In genomic region chr12:31951939-31952338, GRCh38 we compare ENCODE assay signal across 19 cellular contexts.
"Had no signal": no experiment of that assay in that cellular context is flagged by ENCODE, and none has a peak within 500 bp of the region (broad histone marks: within the 10 kb centered on the region; RNA-seq: fewer than 3 reads in every experiment).

No MANE protein-coding gene starts in this region.

- H3K4me3 Mint-ChIP-seq: activated CD4-positive, alpha-beta memory T cell treated with anti-CD3 and anti-CD28 coated beads, Interleukin-2, amount 10 ng/mL, durations not matched to agents 7 days and 5 days; activated naive CD8-positive, alpha-beta T cell treated with anti-CD3 and anti-CD28 coated beads for 36 hours; central memory CD8-positive, alpha-beta T cell; natural killer cell treated with Interleukin-12 subunit alpha and Interleukin-12 subunit beta and Interleukin-15 and Interleukin-18, amount 100 ng/mL, for 72 hours had no signal

- H3K27ac Mint-ChIP-seq: activated CD4-positive, alpha-beta memory T cell treated with anti-CD3 and anti-CD28 coated beads, Interleukin-2, amount 10 ng/mL, durations not matched to agents 7 days and 5 days had no signal

- H3K27me3 Mint-ChIP-seq: activated CD4-positive, alpha-beta memory T cell treated with anti-CD3 and anti-CD28 coated beads, Interleukin-2, amount 10 ng/mL, durations not matched to agents 7 days and 5 days; activated naive CD8-positive, alpha-beta T cell treated with anti-CD3 and anti-CD28 coated beads for 36 hours; central memory CD8-positive, alpha-beta T cell; natural killer cell treated with Interleukin-12 subunit alpha and Interleukin-12 subunit beta and Interleukin-15 and Interleukin-18, amount 100 ng/mL, for 72 hours had no signal

- ATAC-seq: left lobe of liver; natural killer cell treated with Interleukin-12 subunit alpha and Interleukin-12 subunit beta and Interleukin-15 and Interleukin-18, amount 100 ng/mL, for 72 hours had no signal

- DNase-seq: activated CD4-positive, alpha-beta memory T cell treated with anti-CD3 and anti-CD28 coated beads, Interleukin-2, amount 10 ng/mL, durations not matched to agents 7 days and 5 days; activated CD4-positive, alpha-beta T cell treated with anti-CD3 and anti-CD28 coated beads for 4 hours; activated CD8-positive, alpha-beta memory T cell treated with anti-CD3 and anti-CD28 coated beads, Interleukin-2, amount 50 U/mL, for 4 hours; activated gamma-delta T cell; activated naive CD8-positive, alpha-beta T cell treated with anti-CD3 and anti-CD28 coated beads for 36 hours; activated T-cell treated with anti-CD3 and anti-CD28 coated beads, Interleukin-2, amount 50 U/mL, for 48 hours; brain microvascular endothelial cell; effector CD4-positive, alpha-beta T cell; esophagus squamous epithelium; mammary epithelial cell; nucleus accumbens; stimulated activated CD4-positive, alpha-beta T cell treated with anti-CD3 and anti-CD28 coated beads, Interleukin-2, amount 100 ng/mL, for 48 hours; stimulated activated naive CD4-positive, alpha-beta T cell; substantia nigra; T-helper 1 cell; T1000 had no signal

- H3K9me3 Mint-ChIP-seq: central memory CD8-positive, alpha-beta T cell had no signal
